9 cellular contexts compared by ENCODE assay signal in genomic region chr1:44652445-44653106, GRCh38. TPM values are rescaled to one million over a fixed set of nuclear protein-coding genes. Genes with fewer than 3 reads are reported as not detected.
DNase-seq lines count a peak whose midpoint lies in the region; ATAC-seq and TF ChIP-seq lines count a peak whose summit lies in the region.
"Had no signal": no experiment of that assay in that cellular context is flagged by ENCODE, and none has a peak within 500 bp of the region (broad histone marks: within the 10 kb centered on the region; RNA-seq: fewer than 3 reads in every experiment).

No MANE protein-coding gene starts in this region.

- H3K36me3 ChIP-seq in CD4-positive, CD25-positive, alpha-beta regulatory T cell (ENCODE audit: control insufficient read depth, insufficient read depth, low read length) = peaks cover 36% of the 10 kb centered on the region
- H3K36me3 ChIP-seq in left ventricle myocardium inferior (peaks cover 60% of the 10 kb centered on the region), gastrocnemius medialis (peaks cover 0 to 31% of the 10 kb centered on the region in 2 donors)

- peaks cover 28% of the 10 kb centered on the region for H3K36me3 Mint-ChIP-seq in CD4-positive, CD25-positive, alpha-beta regulatory T cell
- H3K36me3 Mint-ChIP-seq: IgD-negative memory B cell had no signal

- H3K4me3 ChIP-seq in CD4-positive, CD25-positive, alpha-beta regulatory T cell (ENCODE audit: low read depth, low read length) = no peak overlapping the region
- H3K4me3 ChIP-seq in left ventricle myocardium inferior (no peak overlapping the region), gastrocnemius medialis (no peak overlapping the region)

- H3K9me3 ChIP-seq in CD4-positive, CD25-positive, alpha-beta regulatory T cell (ENCODE audit: control insufficient read depth in 2 of 2, low read length in 2 of 2) = no peaks in the 10 kb centered on the region
- H3K9me3 ChIP-seq in left ventricle myocardium inferior (replicated peaks) (no peaks in the 10 kb centered on the region), gastrocnemius medialis (no peaks in the 10 kb centered on the region)

- H3K27me3 ChIP-seq in CD4-positive, CD25-positive, alpha-beta regulatory T cell (ENCODE audit: control insufficient read depth, insufficient read depth, low read length) = no peaks in the 10 kb centered on the region
- no peaks in the 10 kb centered on the region for H3K27me3 ChIP-seq in left ventricle myocardium inferior (ENCODE audit: low read depth)
- no peaks in the 10 kb centered on the region for H3K27me3 ChIP-seq in gastrocnemius medialis

- peak; percentile 56 to 66 (median 64) for DNase-seq in CD4-positive, CD25-positive, alpha-beta regulatory T cell
- DNase-seq in NCI-H1048 (lab: John Stamatoyannopoulos, UW) (peak; percentile 15), T-helper 1 cell (peak; percentile 45 to 66 (median 57)), amniotic epithelial cell (ENCODE audit: low read depth) (peak; percentile 27), left ventricle myocardium inferior (peak; percentile 73), gastrocnemius medialis (peak; percentile 43 to 72)

- H3K9me3 Mint-ChIP-seq in CD4-positive, CD25-positive, alpha-beta regulatory T cell = no peaks in the 10 kb centered on the region
- H3K9me3 Mint-ChIP-seq: IgD-negative memory B cell had no signal

- H3K27me3 Mint-ChIP-seq in CD4-positive, CD25-positive, alpha-beta regulatory T cell = no peaks in the 10 kb centered on the region
- H3K27me3 Mint-ChIP-seq: IgD-negative memory B cell had no signal

- no peak overlapping the region for H3K4me3 Mint-ChIP-seq in CD4-positive, CD25-positive, alpha-beta regulatory T cell
- H3K4me3 Mint-ChIP-seq: IgD-negative memory B cell had no signal

- ATAC-seq in CD4-positive, CD25-positive, alpha-beta regulatory T cell (ENCODE audit: low read depth in 2 of 2) = peak; percentile 80 to 87
- ATAC-seq in GM21381 (IDR thresholded peaks at IDR 0.05; ENCODE audit: unreplicated experiment) (peak; percentile 72), gastrocnemius medialis (peak; percentile 79 to 88), HG03045 (IDR thresholded peaks at IDR 0.05; ENCODE audit: unreplicated experiment) (no peak)

- in situ Hi-C loops in gastrocnemius medialis (cut with MboI; ENCODE audit: low sequenced_read_pairs in 4 of 4) = loop anchor here (5.0 to 10.0 kb wide), 3 partner anchors 40 to 48 kb away; no protein-coding TSS in a partner anchor

- no peak for TF ChIP-seq POLR2A in gastrocnemius medialis (IDR thresholded peaks at IDR 0.05)

- no peaks in the 10 kb centered on the region for H3K4me1 ChIP-seq in CD4-positive, CD25-positive, alpha-beta regulatory T cell (ENCODE audit: control insufficient read depth, insufficient read depth, low read length, poor library complexity, severe bottlenecking)
- H3K4me1 ChIP-seq in left ventricle myocardium inferior (peaks cover 11% of the 10 kb centered on the region), gastrocnemius medialis (peaks cover 0 to 18% of the 10 kb centered on the region in 2 donors)

- peak overlapping the region in 1 of 3 donors; percentile 46 for H3K27ac Mint-ChIP-seq in CD4-positive, CD25-positive, alpha-beta regulatory T cell

- peak; percentile 97 for TF ChIP-seq CTCF in left ventricle myocardium inferior (IDR thresholded peaks at IDR 0.05; ENCODE audit: borderline replicate concordance)
- TF ChIP-seq CTCF in gastrocnemius medialis (IDR thresholded peaks at IDR 0.05 in 4 of 5, conservative IDR thresholded peaks at IDR 0.05 in 1 of 5) = peak; percentile 91 to 97 (median 96)

- intact Hi-C loops in left ventricle myocardium inferior (cut with micrococcal nuclease) = no loop called here
- intact Hi-C loops in gastrocnemius medialis (cut with DNase I; ENCODE audit: low total_unique reads) = loop anchor here (1.0 to 10.0 kb wide), 2 partner anchors 43 to 438 kb away; partner anchors contain the start of gene DMAP1

- H3K27ac ChIP-seq in CD4-positive, CD25-positive, alpha-beta regulatory T cell (ENCODE audit: insufficient read depth, low read length, poor library complexity, severe bottlenecking) = no peak overlapping the region
- H3K27ac ChIP-seq in left ventricle myocardium inferior (replicated peaks) (no peak overlapping the region), gastrocnemius medialis (no peak overlapping the region)

- H3K4me1 Mint-ChIP-seq in CD4-positive, CD25-positive, alpha-beta regulatory T cell = peaks cover 5 to 13% (median 6%) of the 10 kb centered on the region in 4 donors

RNA-seq across cellular contexts. Expression of gene TMEM53, which starts 21.7 kb away (rescaled TPM):
- total RNA-seq in CD4-positive, CD25-positive, alpha-beta regulatory T cell = 2.7 TPM
- polyA plus RNA-seq in CD4-positive, CD25-positive, alpha-beta regulatory T cell = 1 to 10 TPM; 4.2 to 6.8 (median 6.2) TPM
- total RNA-seq in left ventricle myocardium inferior (11.5 TPM), gastrocnemius medialis (1 to 10 TPM; 2.6 to 5.9 (median 4.2) TPM)

RNA-seq across cellular contexts. Expression of gene ARMH1, which starts 21.9 kb away (rescaled TPM):
- 24.8 TPM for total RNA-seq in CD4-positive, CD25-positive, alpha-beta regulatory T cell
- polyA plus RNA-seq in CD4-positive, CD25-positive, alpha-beta regulatory T cell = 1 to 10 TPM; 3.0 to 5.7 (median 4.3) TPM
- total RNA-seq in left ventricle myocardium inferior (1.1 TPM), gastrocnemius medialis (under 1 TPM in 1 of 4 donors, not detected in 3; 0.78 TPM)

Comparison
In these comparisons a context has a peak if more than half of its experiments do, and no peak if none do; other contexts are left out.
1. DNase-seq: peak in every context shown above with its lines; median percentile 73 in left ventricle myocardium inferior; 64 in CD4-positive, CD25-positive, alpha-beta regulatory T cell; 58 in gastrocnemius medialis; 57 in T-helper 1 cell; 27 in amniotic epithelial cell; 15 in NCI-H1048.
2. RNA of gene ARMH1, which starts 21.9 kb away (total RNA-seq): 24.8 TPM in CD4-positive, CD25-positive, alpha-beta regulatory T cell (single experiment); 1.1 TPM in left ventricle myocardium inferior (single experiment) and 0.78 TPM in gastrocnemius medialis; every median in the first group is over 10 times any median in the second.